Comparison of ENCODE assay signal across 8 cellular contexts in genomic region chr20:32470025-32470861, GRCh38.
DNase-seq lines count a peak whose midpoint lies in the region; FAIRE-seq and TF ChIP-seq lines count a peak whose summit lies in the region.

No MANE protein-coding gene starts in this region.

- peak; percentile 92 for DNase-seq in 8988T
- peak; percentile 70 for DNase-seq in GM12865 (ENCODE audit: low read depth)
- DNase-seq in RCC 7860 (ENCODE audit: low spot score) = peak; percentile 80
- DNase-seq in dermis microvascular lymphatic vessel endothelial cell (ENCODE audit: low read depth in 2 of 2) = peak; percentile 98 to 99
- no peak for DNase-seq in DMS79 (lab: John Stamatoyannopoulos, UW)
- DNase-seq in NCI-H1436 treated with DMSO at 0.1 percent for 48 hours (lab: John Stamatoyannopoulos, UW) = no peak
- no peak for DNase-seq in NK-92 (lab: John Stamatoyannopoulos, UW; ENCODE audit: unreplicated experiment)

- peaks cover 68% of the 10 kb centered on the region for H3K4me1 ChIP-seq in mesodermal cell (ENCODE audit: control insufficient read depth, insufficient read depth, low read length, poor library complexity, severe bottlenecking)

- WGBS in mesodermal cell (ENCODE audit: insufficient coverage in 2 of 2), 2 experiments = 62 to 70% methylated on average over 23 to 26 of the region's 27 CpGs

- H3K9me3 ChIP-seq in mesodermal cell (ENCODE audit: control insufficient read depth, low read length) = no peaks in the 10 kb centered on the region

- H3K4me3 ChIP-seq in GM12865 (ENCODE audit: low read depth, low read length) = no peak overlapping the region
- H3K4me3 ChIP-seq in mesodermal cell (ENCODE audit: extremely low read depth, insufficient read depth, low read length, poor library complexity, severe bottlenecking) = no peak overlapping the region

- FAIRE-seq in RCC 7860 (lab: Jason Lieb, UNC) = no peak

- no peak for TF ChIP-seq CTCF in GM12865 (IDR thresholded peaks at IDR 0.05; ENCODE audit: insufficient read depth, low read depth, low read length, missing control alignments)

- peak overlapping the region; percentile 92 for H3K27ac ChIP-seq in mesodermal cell (ENCODE audit: low read depth, low read length, severe bottlenecking)

- H3K36me3 ChIP-seq in mesodermal cell (ENCODE audit: control insufficient read depth, insufficient read depth, low read length) = peaks cover 80% of the 10 kb centered on the region

Comparison
In these comparisons a context has a peak if more than half of its experiments do, and no peak if none do; other contexts are left out.
1. DNase-seq: peak in 8988T (single experiment), GM12865 (single experiment), RCC 7860 (single experiment) and dermis microvascular lymphatic vessel endothelial cell (2 of 2); none in DMS79 (single experiment), NCI-H1436 treated with DMSO at 0.1 percent for 48 hours (single experiment) and NK-92 (single experiment).